ENCODE assay signal across 25 cellular contexts in genomic region chr1:81596341-81596740, GRCh38.
A peak's percentile ranks its signal among the peaks of the same experiment; 100 is the strongest.
DNase-seq lines count a peak whose midpoint lies in the region; ATAC-seq lines count a peak whose summit lies in the region.
"Had no signal": no experiment of that assay in that cellular context is flagged by ENCODE, and none has a peak within 500 bp of the region (broad histone marks: within the 10 kb centered on the region; RNA-seq: fewer than 3 reads in every experiment).

No MANE protein-coding gene starts in this region.

- no peak overlapping the region for H3K27ac Mint-ChIP-seq in activated naive CD4-positive, alpha-beta T cell treated with anti-CD3 and anti-CD28 coated beads, Interleukin-2, amount 50 U/mL, for 72 hours
- H3K27ac Mint-ChIP-seq: CD4-positive, CD25-positive, alpha-beta regulatory T cell; HFFc6 had no signal

- H3K36me3 Mint-ChIP-seq in activated naive CD4-positive, alpha-beta T cell treated with anti-CD3 and anti-CD28 coated beads, Interleukin-2, amount 50 U/mL, for 72 hours, result no peaks in the 10 kb centered on the region
- H3K36me3 Mint-ChIP-seq: CD4-positive, CD25-positive, alpha-beta regulatory T cell had no signal

- DNase-seq in Ammon's horn (ENCODE audit: low spot score) (peak; percentile 13), HT1080 (ENCODE audit: low read depth) (peak; percentile 18), head of caudate nucleus (peak; percentile 16 to 88 (median 62)), posterior cingulate gyrus (peak in 8 of 10 donors; percentile 36 to 94 (median 67)), midbrain (lab: John Stamatoyannopoulos, UW) (no peak), LoVo (ENCODE audit: low spot score) (no peak)
- DNase-seq in activated naive CD4-positive, alpha-beta T cell treated with anti-CD3 and anti-CD28 coated beads, Interleukin-2, amount 50 U/mL, for 72 hours (ENCODE audit: low spot score in 2 of 2), result no peak
- DNase-seq: CD4-positive, CD25-positive, alpha-beta regulatory T cell; DMS153; DND-41; GM23248; HFFc6; IMR-90; KG1; MM.1S; NCI-H1048; NCI-H1417; NCI-H1694; NCI-H2081; NCI-H2227 treated with DMSO at 0.1 percent for 48 hours; NCI-H748 treated with DMSO at 0.1 percent for 48 hours; NK-92 treated with Interleukin-12 subunit alpha and Interleukin-12 subunit beta, amount 100 ng/mL, for 24 hours; PC-3; SK-N-SH had no signal

- peaks cover 0 to 12% of the 10 kb centered on the region in 2 donors for H3K9me3 Mint-ChIP-seq in activated naive CD4-positive, alpha-beta T cell treated with anti-CD3 and anti-CD28 coated beads, Interleukin-2, amount 50 U/mL, for 72 hours
- H3K9me3 Mint-ChIP-seq: HFFc6 had no signal

- ATAC-seq in activated naive CD4-positive, alpha-beta T cell treated with anti-CD3 and anti-CD28 coated beads, Interleukin-2, amount 50 U/mL, for 72 hours, result no peak
- ATAC-seq in GM18511 (IDR thresholded peaks at IDR 0.05; ENCODE audit: unreplicated experiment), result no peak
- ATAC-seq: PC-3 had no signal

- intact Hi-C loops in head of caudate nucleus (cut with DNase I) (no loop called here), posterior cingulate gyrus (cut with DNase I) (no loop called here)

Comparison
In these comparisons a context has a peak if more than half of its experiments do, and no peak if none do; other contexts are left out.
1. DNase-seq: peak in Ammon's horn (single experiment), HT1080 (single experiment), head of caudate nucleus (42 of 42) and posterior cingulate gyrus (8 of 10); none in activated naive CD4-positive, alpha-beta T cell treated with anti-CD3 and anti-CD28 coated beads, Interleukin-2, amount 50 U/mL, for 72 hours (0 of 2), midbrain (single experiment) and LoVo (single experiment).